ENCODE assay signal across 18 cellular contexts in the genomic region with DNA sequence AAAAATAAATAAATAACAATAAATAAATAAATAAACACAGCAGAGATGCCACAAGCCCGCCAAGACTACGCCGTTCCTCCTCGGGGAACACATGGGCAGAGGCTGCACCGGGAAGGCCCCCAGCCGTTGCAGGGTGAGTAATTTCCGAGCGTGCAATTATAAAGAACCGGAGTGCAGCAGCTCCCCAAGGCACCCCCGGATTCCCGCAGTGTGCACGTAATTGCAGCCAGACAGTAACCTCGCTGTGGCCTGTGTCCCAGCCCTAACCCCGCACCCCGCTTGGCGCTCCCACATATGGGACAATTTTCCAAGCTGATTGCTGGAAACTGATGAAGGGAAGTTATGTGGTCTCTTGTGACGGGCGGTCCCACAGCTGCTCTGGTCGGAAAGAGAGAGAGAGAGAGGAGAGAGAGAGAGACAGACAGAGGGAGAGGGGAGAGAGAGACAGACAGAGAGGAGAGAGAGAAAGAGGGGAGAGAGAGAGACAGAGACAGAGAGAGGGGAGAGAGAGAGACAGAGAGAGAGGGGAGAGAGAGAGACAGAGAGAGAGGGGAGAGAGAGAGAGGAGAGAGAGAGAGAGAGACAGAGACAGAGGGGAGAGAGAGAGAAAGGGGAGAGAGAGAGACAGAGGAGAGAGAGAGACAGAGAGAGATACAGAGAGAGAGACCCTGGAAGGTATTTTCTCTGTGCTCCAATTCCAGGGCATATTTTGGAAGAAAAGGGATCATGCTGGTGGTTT.
A peak's percentile ranks its signal among the peaks of the same experiment; 100 is the strongest.
DNase-seq lines count a peak whose midpoint lies in the region; ATAC-seq and TF ChIP-seq lines count a peak whose summit lies in the region.
"Had no signal": no experiment of that assay in that cellular context is flagged by ENCODE, and none has a peak within 500 bp of the region (broad histone marks: within the 10 kb centered on the region; RNA-seq: fewer than 3 reads in every experiment).

No MANE protein-coding gene starts in this region.

- no peaks in the 10 kb centered on the region for H3K79me1 ChIP-seq in neuronal stem cell (ENCODE audit: low read depth, low read length)

- no peaks in the 10 kb centered on the region for H3K4me1 ChIP-seq in neuronal stem cell (ENCODE audit: control insufficient read depth in 2 of 2, insufficient read depth in 1 of 2, low read depth in 1 of 2, low read length in 2 of 2)
- H3K4me1 ChIP-seq: BLaER1 had no signal

- no peak overlapping the region for H3K9ac ChIP-seq in neuronal stem cell (ENCODE audit: low read depth, low read length, poor library complexity)
- H3K9ac ChIP-seq: BLaER1 had no signal

- H3K14ac ChIP-seq in neuronal stem cell (ENCODE audit: low read length): no peak overlapping the region

- no peaks in the 10 kb centered on the region for H3K27me3 ChIP-seq in neuronal stem cell (ENCODE audit: control insufficient read depth in 3 of 3, insufficient read depth in 3 of 3, low read depth in 1 of 3, low read length in 3 of 3)
- H3K27me3 ChIP-seq: BLaER1 had no signal

- TF ChIP-seq CTCF in choroid plexus epithelial cell (conservative IDR thresholded peaks at IDR 0.05; ENCODE audit: low read depth, low read length): no peak

- no peak overlapping the region for H2BK5ac ChIP-seq in neuronal stem cell (ENCODE audit: low read length)

- no peak overlapping the region for H4K91ac ChIP-seq in neuronal stem cell (ENCODE audit: low read depth, low read length, poor library complexity)

- DNase-seq in GM04504 (ENCODE audit: low read depth): peak; percentile 60
- DNase-seq in choroid plexus epithelial cell (ENCODE audit: low read depth): peak; percentile 2
- no peak for DNase-seq in neuronal stem cell (ENCODE audit: low spot score)
- DNase-seq in NCI-H774 (lab: John Stamatoyannopoulos, UW): no peak
- DNase-seq in activated T-cell treated with anti-CD3 and anti-CD28 coated beads, Interleukin-2, amount 50 U/mL, for 24 hours: no peak
- DNase-seq: CD8-positive, alpha-beta memory T cell; DMS79 treated with DMSO at 0.1 percent for 48 hours; GF-D8; H7; NCI-H1048; NCI-H1694; NCI-H2107; NCI-H2227 treated with DMSO at 0.1 percent for 48 hours; NCI-H524 treated with DMSO at 0.1 percent for 48 hours; SHP77 treated with DMSO at 0.1 percent for 48 hours had no signal

- no peak overlapping the region for H3K27ac Mint-ChIP-seq in activated T-cell treated with anti-CD3 and anti-CD28 coated beads, Interleukin-2, amount 50 U/mL, for 24 hours
- H3K27ac Mint-ChIP-seq: CD8-positive, alpha-beta memory T cell had no signal

- peaks cover 3% of the 10 kb centered on the region for H3K27me3 Mint-ChIP-seq in activated T-cell treated with anti-CD3 and anti-CD28 coated beads, Interleukin-2, amount 50 U/mL, for 24 hours
- H3K27me3 Mint-ChIP-seq: CD8-positive, alpha-beta memory T cell had no signal

- no peaks in the 10 kb centered on the region for H3K36me3 Mint-ChIP-seq in activated T-cell treated with anti-CD3 and anti-CD28 coated beads, Interleukin-2, amount 50 U/mL, for 24 hours (ENCODE audit: low read depth)
- H3K36me3 Mint-ChIP-seq: CD8-positive, alpha-beta memory T cell had no signal

- no peak overlapping the region for H2AK5ac ChIP-seq in neuronal stem cell (ENCODE audit: low read depth, low read length)

- no peak overlapping the region for H4K8ac ChIP-seq in neuronal stem cell (ENCODE audit: low read depth, low read length)

- H2BK15ac ChIP-seq in neuronal stem cell (ENCODE audit: low read length): no peak overlapping the region

- no peaks in the 10 kb centered on the region for H3K36me3 ChIP-seq in neuronal stem cell (replicated peaks in 1 of 2; ENCODE audit: control insufficient read depth in 2 of 2, insufficient read depth in 2 of 2, low read length in 2 of 2)
- H3K36me3 ChIP-seq: BLaER1 had no signal

- WGBS in neuronal stem cell (ENCODE audit: extremely low coverage in 2 of 2, insufficient read length in 2 of 2, insufficient replicate concordance in 1 of 2), 2 donors: no CpG with 5 or more reads among the region's 19 CpGs

- H3K4me2 ChIP-seq in neuronal stem cell (ENCODE audit: insufficient read depth, low read length, poor library complexity, severe bottlenecking): no peak overlapping the region
- H3K4me2 ChIP-seq: BLaER1 had no signal

- peaks cover 5% of the 10 kb centered on the region for H3K9me3 Mint-ChIP-seq in activated T-cell treated with anti-CD3 and anti-CD28 coated beads, Interleukin-2, amount 50 U/mL, for 24 hours

- no peak for ATAC-seq in GM19324 (IDR thresholded peaks at IDR 0.05; ENCODE audit: low FRiP score, unreplicated experiment)
- no peak for ATAC-seq in GM21447 (IDR thresholded peaks at IDR 0.05; ENCODE audit: unreplicated experiment)

- H2BK120ac ChIP-seq in neuronal stem cell (ENCODE audit: low read depth, low read length): no peak overlapping the region

- no peak overlapping the region for H3K18ac ChIP-seq in neuronal stem cell (ENCODE audit: low read length)

- peak overlapping the region; percentile 30 for H2BK12ac ChIP-seq in neuronal stem cell (ENCODE audit: low read length)

- H3K9me3 ChIP-seq in neuronal stem cell (replicated peaks in 1 of 2; ENCODE audit: control insufficient read depth in 2 of 2, insufficient read depth in 1 of 2, low read depth in 1 of 2, low read length in 2 of 2): no peaks in the 10 kb centered on the region

- H3K4me3 Mint-ChIP-seq in activated T-cell treated with anti-CD3 and anti-CD28 coated beads, Interleukin-2, amount 50 U/mL, for 24 hours: no peak overlapping the region
- H3K4me3 Mint-ChIP-seq: CD8-positive, alpha-beta memory T cell had no signal

- no peak overlapping the region for H3K4me3 ChIP-seq in choroid plexus epithelial cell (ENCODE audit: low read depth, low read length)
- no peak overlapping the region for H3K4me3 ChIP-seq in neuronal stem cell (ENCODE audit: low read length in 2 of 2)
- H3K4me3 ChIP-seq: BLaER1 had no signal

- no peak overlapping the region for H2AFZ ChIP-seq in neuronal stem cell (ENCODE audit: low read length)

- H3K27ac ChIP-seq in neuronal stem cell (replicated peaks; ENCODE audit: low read length): no peak overlapping the region
- H3K27ac ChIP-seq: BLaER1 had no signal

- no peak overlapping the region for H3K23ac ChIP-seq in neuronal stem cell (ENCODE audit: low read depth, low read length, poor library complexity)

- no peak overlapping the region for H3K4ac ChIP-seq in neuronal stem cell (ENCODE audit: low read length)

- no peaks in the 10 kb centered on the region for H3K4me1 Mint-ChIP-seq in activated T-cell treated with anti-CD3 and anti-CD28 coated beads, Interleukin-2, amount 50 U/mL, for 24 hours (ENCODE audit: low read depth)
- H3K4me1 Mint-ChIP-seq: CD8-positive, alpha-beta memory T cell had no signal

Comparison
In these comparisons a context has a peak if more than half of its experiments do, and no peak if none do; other contexts are left out.
1. DNase-seq: peak in GM04504 (single experiment) and choroid plexus epithelial cell (single experiment); none in neuronal stem cell (single experiment), NCI-H774 (single experiment) and activated T-cell treated with anti-CD3 and anti-CD28 coated beads, Interleukin-2, amount 50 U/mL, for 24 hours (single experiment).